9 cellular contexts compared by ENCODE assay signal in genomic region chr7:26365077-26365896, GRCh38.
A peak's percentile ranks its signal among the peaks of the same experiment; 100 is the strongest.
DNase-seq lines count a peak whose midpoint lies in the region; ATAC-seq and TF ChIP-seq lines count a peak whose summit lies in the region.
"Had no signal": no experiment of that assay in that cellular context is flagged by ENCODE, and none has a peak within 500 bp of the region (broad histone marks: within the 10 kb centered on the region; RNA-seq: fewer than 3 reads in every experiment).

No MANE protein-coding gene starts in this region.

- H3K36me3 ChIP-seq in adipocyte (ENCODE audit: control insufficient read depth, insufficient read depth, low read length, severe bottlenecking) = no peaks in the 10 kb centered on the region
- H3K36me3 ChIP-seq in left ventricle myocardium inferior = no peaks in the 10 kb centered on the region
- H3K36me3 ChIP-seq: BLaER1 had no signal

- intact Hi-C loops in left ventricle myocardium inferior (cut with micrococcal nuclease) = loop anchor here (5.0 kb wide), 2 partner anchors 273 to 473 kb away; no protein-coding TSS in a partner anchor

- peak; percentile 80 for ATAC-seq in HG02588 (IDR thresholded peaks at IDR 0.05; ENCODE audit: unreplicated experiment)

- H3K9me3 ChIP-seq in adipocyte (ENCODE audit: control insufficient read depth, low read length) (no peaks in the 10 kb centered on the region), left ventricle myocardium inferior (replicated peaks) (no peaks in the 10 kb centered on the region)
- H3K9me3 ChIP-seq: BLaER1 had no signal

- H3K4me3 ChIP-seq in adipocyte (ENCODE audit: low read length) (no peak overlapping the region), left ventricle myocardium inferior (no peak overlapping the region)
- H3K4me3 ChIP-seq: BLaER1 had no signal

- TF ChIP-seq CTCF in left ventricle myocardium inferior (IDR thresholded peaks at IDR 0.05; ENCODE audit: borderline replicate concordance) = peak; percentile 77

- H3K27me3 ChIP-seq in adipocyte (replicated peaks; ENCODE audit: control insufficient read depth, insufficient read depth, low read length) (no peaks in the 10 kb centered on the region), left ventricle myocardium inferior (ENCODE audit: low read depth) (peaks cover 65% of the 10 kb centered on the region)

- peak; percentile 29 to 71 for DNase-seq in NCI-H524 (lab: John Stamatoyannopoulos, UW)
- no peak for DNase-seq in NCI-H524 treated with DMSO at 0.1 percent for 48 hours (lab: John Stamatoyannopoulos, UW)
- DNase-seq in NAMALWA (ENCODE audit: low spot score) = peak; percentile 95
- DNase-seq in SIG-M5 treated with dmso at 0.1 percent for 504 hours (lab: John Stamatoyannopoulos, UW; ENCODE audit: unreplicated experiment) = peak; percentile 86
- peak; percentile 88 for DNase-seq in adipocyte (ENCODE audit: low read depth)
- DNase-seq in left ventricle myocardium inferior = no peak
- DNase-seq in renal cortical epithelial cell (ENCODE audit: low read depth) = peak; percentile 88

- no peak overlapping the region for H3K27ac ChIP-seq in left ventricle myocardium inferior (replicated peaks)
- H3K27ac ChIP-seq: BLaER1 had no signal

- H3K4me1 ChIP-seq in adipocyte (ENCODE audit: control insufficient read depth, insufficient read depth, low read length) (no peaks in the 10 kb centered on the region), left ventricle myocardium inferior (no peaks in the 10 kb centered on the region)

- H3K9ac ChIP-seq in adipocyte (ENCODE audit: low read length) = no peak overlapping the region
- H3K9ac ChIP-seq: BLaER1 had no signal

Comparison
In these comparisons a context has a peak if more than half of its experiments do, and no peak if none do; other contexts are left out.
1. DNase-seq: peak in NCI-H524 (2 of 2), NAMALWA (single experiment), SIG-M5 treated with dmso at 0.1 percent for 504 hours (single experiment), adipocyte (single experiment) and renal cortical epithelial cell (single experiment); none in NCI-H524 treated with DMSO at 0.1 percent for 48 hours (single experiment) and left ventricle myocardium inferior (single experiment).